In genomic region chr3:107598926-107599754, GRCh38 we compare ENCODE assay signal across 8 cellular contexts.
DNase-seq lines count a peak whose midpoint lies in the region; ATAC-seq and TF ChIP-seq lines count a peak whose summit lies in the region.

No MANE protein-coding gene starts in this region.

- no peaks in the 10 kb centered on the region for H3K9me3 ChIP-seq in CD8-positive, alpha-beta memory T cell (ENCODE audit: low read length)
- no peaks in the 10 kb centered on the region for H3K9me3 ChIP-seq in sigmoid colon

- peaks cover 60 to 82% (median 75%) of the 10 kb centered on the region in 3 donors for H3K4me1 Mint-ChIP-seq in CD8-positive, alpha-beta memory T cell

- H3K4me3 ChIP-seq in CD8-positive, alpha-beta memory T cell (ENCODE audit: low read length) = peak overlapping the region; percentile 69
- H3K4me3 ChIP-seq in astrocyte of the cerebellum (ENCODE audit: low read depth, low read length) (peak overlapping the region; percentile 11), sigmoid colon (peak overlapping the region in 3 of 4 donors; percentile 32 to 44 (median 44))

- peaks cover 0 to 5% (median 0%) of the 10 kb centered on the region in 3 donors for H3K36me3 Mint-ChIP-seq in CD8-positive, alpha-beta memory T cell

- TF ChIP-seq POLR2A in sigmoid colon (IDR thresholded peaks at IDR 0.05) = no peak

- peak overlapping the region; percentile 74 to 88 (median 83) for H3K4me3 Mint-ChIP-seq in CD8-positive, alpha-beta memory T cell

- H3K27ac Mint-ChIP-seq in CD8-positive, alpha-beta memory T cell = peak overlapping the region; percentile 18 to 97 (median 84)

- no peaks in the 10 kb centered on the region for H3K36me3 ChIP-seq in CD8-positive, alpha-beta memory T cell (ENCODE audit: insufficient read depth, low read length)
- H3K36me3 ChIP-seq in sigmoid colon = no peaks in the 10 kb centered on the region

- peak in 4 of 5 donors; percentile 22 to 51 (median 42) for DNase-seq in CD8-positive, alpha-beta memory T cell
- DNase-seq in T follicular helper cell (ENCODE audit: low read depth) (peak; percentile 9), astrocyte of the cerebellum (ENCODE audit: low read depth) (no peak), hypothalamus (lab: John Stamatoyannopoulos, UW) (peak in 28 of 51 donors; percentile 3 to 71 (median 28)), sigmoid colon (peak; percentile 70), cortex of kidney (lab: John Stamatoyannopoulos, UW) (no peak)

- no peaks in the 10 kb centered on the region for H3K9me3 Mint-ChIP-seq in CD8-positive, alpha-beta memory T cell

- in situ Hi-C loops in astrocyte of the cerebellum (cut with HindIII; ENCODE audit: low sequenced_read_pairs) = loop anchor here (5.0 kb wide), 1 partner anchor 78 kb away; no protein-coding TSS in a partner anchor

- ATAC-seq in GM19452 (IDR thresholded peaks at IDR 0.05; ENCODE audit: unreplicated experiment) (peak; percentile 92), HG03521 (IDR thresholded peaks at IDR 0.05; ENCODE audit: unreplicated experiment) (peak; percentile 84)

- H3K27ac ChIP-seq in CD8-positive, alpha-beta memory T cell (ENCODE audit: low read depth, low read length) = peak overlapping the region; percentile 14
- H3K27ac ChIP-seq in sigmoid colon = peak overlapping the region; percentile 67 to 84 (median 77)

- no peak for TF ChIP-seq EP300 in sigmoid colon (IDR thresholded peaks at IDR 0.05)

- CTCF ChIA-PET in CD8-positive, alpha-beta memory T cell (lab: Charles Lee) = interaction anchor here (1.3 to 1.5 kb wide), 2 partner anchors 25 to 33 kb away, joined by 3 read pairs; no protein-coding TSS in a partner anchor

- TF ChIP-seq CTCF in astrocyte of the cerebellum (IDR thresholded peaks at IDR 0.05; ENCODE audit: low read depth, low read length, missing control alignments) (no peak), sigmoid colon (IDR thresholded peaks at IDR 0.05) (no peak)

- 2 to 6% methylated on average over 11 of the region's 11 CpGs for WGBS in sigmoid colon, 2 donors

- POLR2A ChIA-PET in CD8-positive, alpha-beta memory T cell (lab: Charles Lee) = no interaction called here

- no peaks in the 10 kb centered on the region for H3K27me3 ChIP-seq in CD8-positive, alpha-beta memory T cell (ENCODE audit: insufficient read depth, low read length, poor library complexity, severe bottlenecking)
- no peaks in the 10 kb centered on the region for H3K27me3 ChIP-seq in sigmoid colon

- intact Hi-C loops in sigmoid colon (cut with DNase I) = no loop called here

- peaks cover 43% of the 10 kb centered on the region for H3K4me1 ChIP-seq in CD8-positive, alpha-beta memory T cell (ENCODE audit: insufficient read depth, low read length)
- peaks cover 0 to 39% (median 28%) of the 10 kb centered on the region in 4 donors for H3K4me1 ChIP-seq in sigmoid colon

- H3K27me3 Mint-ChIP-seq in CD8-positive, alpha-beta memory T cell = no peaks in the 10 kb centered on the region

Comparison
In these comparisons a context has a peak if more than half of its experiments do, and no peak if none do; other contexts are left out.
1. DNase-seq: peak in CD8-positive, alpha-beta memory T cell (4 of 5), T follicular helper cell (single experiment), hypothalamus (28 of 51) and sigmoid colon (single experiment); none in astrocyte of the cerebellum (single experiment) and cortex of kidney (single experiment).
2. H3K4me3 ChIP-seq: peak in every context shown above with its lines; median percentile 69 in CD8-positive, alpha-beta memory T cell; 44 in sigmoid colon; 11 in astrocyte of the cerebellum.